In the genomic region with DNA sequence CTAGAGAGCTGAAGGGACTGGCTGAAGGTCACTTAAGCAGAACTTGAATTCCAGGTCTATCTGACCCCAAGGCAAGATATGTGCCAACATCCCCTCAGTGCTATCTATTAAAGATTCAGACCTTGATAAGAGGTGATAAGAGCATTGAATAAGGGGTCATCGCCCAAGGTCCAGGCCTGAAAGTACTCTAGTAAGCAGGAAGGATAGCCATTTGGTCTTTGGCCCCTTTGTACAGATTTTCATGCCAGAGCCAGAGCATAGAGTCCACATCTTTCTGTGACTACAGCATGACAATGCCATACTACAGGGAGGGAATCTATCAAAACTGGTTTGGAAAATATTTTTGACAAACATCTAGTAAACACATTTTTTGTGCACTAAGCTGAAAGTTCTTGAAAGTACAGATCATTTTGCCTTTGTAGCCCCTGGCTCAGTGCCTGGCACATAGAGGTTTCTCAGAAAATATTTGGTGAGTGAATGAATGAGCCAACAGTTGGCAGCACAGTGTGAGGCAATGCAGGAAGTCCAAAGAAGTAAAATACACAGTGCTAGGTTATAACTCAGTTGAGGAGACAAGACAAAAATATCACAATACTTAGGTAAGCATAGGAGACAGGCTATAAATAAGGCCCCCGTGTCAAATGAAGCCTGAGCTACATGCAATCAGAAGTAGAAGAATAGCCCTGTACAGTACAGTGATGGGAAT, we compare ENCODE assay signal across 11 cellular contexts. TPM values are rescaled to one million over a fixed set of nuclear protein-coding genes. Genes with fewer than 3 reads are reported as not detected.
A peak's percentile ranks its signal among the peaks of the same experiment; 100 is the strongest.
DNase-seq lines count a peak whose midpoint lies in the region; ATAC-seq, FAIRE-seq and TF ChIP-seq lines count a peak whose summit lies in the region.
"Had no signal": no experiment of that assay in that cellular context is flagged by ENCODE, and none has a peak within 500 bp of the region (broad histone marks: within the 10 kb centered on the region; RNA-seq: fewer than 3 reads in every experiment).

No MANE protein-coding gene starts in this region.

- intact Hi-C loops in left lung (cut with DNase I) (no loop called here), upper lobe of right lung (cut with DNase I) (no loop called here)

- DNase-seq in activated naive CD8-positive, alpha-beta T cell treated with anti-CD3 and anti-CD28 coated beads, Interleukin-2, amount 10 ng/mL, durations not matched to agents 7 days and 5 days, result no peak
- DNase-seq in activated naive CD8-positive, alpha-beta T cell treated with anti-CD3 and anti-CD28 coated beads for 36 hours, result no peak
- DNase-seq in bronchial epithelial cell (ENCODE audit: low read depth) (peak; percentile 59), left lung (no peak), upper lobe of right lung (no peak), OCI-M2 (lab: John Stamatoyannopoulos, UW; ENCODE audit: unreplicated experiment) (no peak), NCI-H446 treated with DMSO at 0.1 percent for 48 hours (lab: John Stamatoyannopoulos, UW) (no peak)
- no peak for DNase-seq in stimulated activated CD4-positive, alpha-beta T cell treated with anti-CD3 and anti-CD28 coated beads, Interleukin-1b, Interleukin-23, amount 100 ng/mL, for 48 hours
- DNase-seq: BE2C had no signal

- POLR2A ChIA-PET in activated naive CD8-positive, alpha-beta T cell treated with anti-CD3 and anti-CD28 coated beads, Interleukin-2, amount 10 ng/mL, durations not matched to agents 7 days and 5 days (lab: Charles Lee), result interaction anchor here (1.5 kb wide), 1 partner anchor 9 kb away, joined by 4 read pairs; no protein-coding TSS in a partner anchor

- H3K9me3 Mint-ChIP-seq in activated naive CD8-positive, alpha-beta T cell treated with anti-CD3 and anti-CD28 coated beads, Interleukin-2, amount 10 ng/mL, durations not matched to agents 7 days and 5 days, result no peaks in the 10 kb centered on the region
- no peaks in the 10 kb centered on the region for H3K9me3 Mint-ChIP-seq in activated naive CD8-positive, alpha-beta T cell treated with anti-CD3 and anti-CD28 coated beads for 36 hours

- no peaks in the 10 kb centered on the region for H3K27me3 ChIP-seq in bronchial epithelial cell (ENCODE audit: control insufficient read depth, insufficient read depth, low read length)
- peaks cover 0 to 2% of the 10 kb centered on the region in 2 donors for H3K27me3 ChIP-seq in left lung
- no peaks in the 10 kb centered on the region for H3K27me3 ChIP-seq in upper lobe of right lung
- H3K27me3 ChIP-seq: BE2C had no signal

- H3K4me1 ChIP-seq in left lung, result peaks cover 0 to 3% of the 10 kb centered on the region in 2 donors
- no peaks in the 10 kb centered on the region for H3K4me1 ChIP-seq in upper lobe of right lung
- H3K4me1 ChIP-seq: BE2C had no signal

- no peak for FAIRE-seq in bronchial epithelial cell (lab: Jason Lieb, UNC)
- FAIRE-seq: GM12878 had no signal

- peak overlapping the region; percentile 5 for H3K27ac Mint-ChIP-seq in activated naive CD8-positive, alpha-beta T cell treated with anti-CD3 and anti-CD28 coated beads, Interleukin-2, amount 10 ng/mL, durations not matched to agents 7 days and 5 days
- no peak overlapping the region for H3K27ac Mint-ChIP-seq in activated naive CD8-positive, alpha-beta T cell treated with anti-CD3 and anti-CD28 coated beads for 36 hours

- no peak overlapping the region for H3K4me3 Mint-ChIP-seq in activated naive CD8-positive, alpha-beta T cell treated with anti-CD3 and anti-CD28 coated beads, Interleukin-2, amount 10 ng/mL, durations not matched to agents 7 days and 5 days
- no peak overlapping the region for H3K4me3 Mint-ChIP-seq in activated naive CD8-positive, alpha-beta T cell treated with anti-CD3 and anti-CD28 coated beads for 36 hours

- peaks cover 3% of the 10 kb centered on the region for H3K36me3 Mint-ChIP-seq in activated naive CD8-positive, alpha-beta T cell treated with anti-CD3 and anti-CD28 coated beads, Interleukin-2, amount 10 ng/mL, durations not matched to agents 7 days and 5 days
- H3K36me3 Mint-ChIP-seq in activated naive CD8-positive, alpha-beta T cell treated with anti-CD3 and anti-CD28 coated beads for 36 hours, result no peaks in the 10 kb centered on the region

- TF ChIP-seq CTCF in bronchial epithelial cell (IDR thresholded peaks at IDR 0.05; ENCODE audit: insufficient read depth, low read length, severe bottlenecking) (no peak), left lung (IDR thresholded peaks at IDR 0.05) (no peak), upper lobe of right lung (IDR thresholded peaks at IDR 0.05) (no peak)

- no peak overlapping the region for H3K27ac ChIP-seq in left lung
- H3K27ac ChIP-seq in upper lobe of right lung, result no peak overlapping the region
- H3K27ac ChIP-seq: KMS-11 had no signal

- H3K27me3 Mint-ChIP-seq in activated naive CD8-positive, alpha-beta T cell treated with anti-CD3 and anti-CD28 coated beads, Interleukin-2, amount 10 ng/mL, durations not matched to agents 7 days and 5 days, result peaks cover 6% of the 10 kb centered on the region
- peaks cover 9% of the 10 kb centered on the region for H3K27me3 Mint-ChIP-seq in activated naive CD8-positive, alpha-beta T cell treated with anti-CD3 and anti-CD28 coated beads for 36 hours

- ATAC-seq in activated naive CD8-positive, alpha-beta T cell treated with anti-CD3 and anti-CD28 coated beads, Interleukin-2, amount 10 ng/mL, durations not matched to agents 7 days and 5 days (ENCODE audit: low read depth), result peak; percentile 49
- peak; percentile 77 for ATAC-seq in left lung
- peak; percentile 71 for ATAC-seq in upper lobe of right lung

- no peaks in the 10 kb centered on the region for H3K36me3 ChIP-seq in bronchial epithelial cell (ENCODE audit: control insufficient read depth, insufficient read depth, low read length)
- no peaks in the 10 kb centered on the region for H3K36me3 ChIP-seq in left lung
- H3K36me3 ChIP-seq in upper lobe of right lung, result no peaks in the 10 kb centered on the region
- H3K36me3 ChIP-seq: BE2C had no signal

- H3K4me1 Mint-ChIP-seq in activated naive CD8-positive, alpha-beta T cell treated with anti-CD3 and anti-CD28 coated beads, Interleukin-2, amount 10 ng/mL, durations not matched to agents 7 days and 5 days, result peaks cover 39% of the 10 kb centered on the region
- H3K4me1 Mint-ChIP-seq in activated naive CD8-positive, alpha-beta T cell treated with anti-CD3 and anti-CD28 coated beads for 36 hours, result peaks cover 49% of the 10 kb centered on the region

- H3K9me3 ChIP-seq in left lung (no peaks in the 10 kb centered on the region), upper lobe of right lung (no peaks in the 10 kb centered on the region)
- H3K9me3 ChIP-seq: BE2C had no signal

- no peak overlapping the region for H3K4me3 ChIP-seq in bronchial epithelial cell (ENCODE audit: low read depth, low read length)
- no peak overlapping the region for H3K4me3 ChIP-seq in left lung
- no peak overlapping the region for H3K4me3 ChIP-seq in upper lobe of right lung
- H3K4me3 ChIP-seq: GM12878 had no signal

RNA-seq across cellular contexts. Expression of a gene that starts 15.1 kb away (rescaled TPM):
- 10 to 100 TPM; 54.8 to 60.0 TPM for total RNA-seq in activated naive CD8-positive, alpha-beta T cell treated with anti-CD3 and anti-CD28 coated beads, Interleukin-2, amount 10 ng/mL, durations not matched to agents 7 days and 5 days
- 10 to 100 TPM; 70.7 to 72.7 TPM for total RNA-seq in activated naive CD8-positive, alpha-beta T cell treated with anti-CD3 and anti-CD28 coated beads for 36 hours
- total RNA-seq in bronchial epithelial cell (169 and 235 TPM in 2 replicates), left lung (10 to 100 TPM; 44.2 to 51.4 TPM), upper lobe of right lung (47.1 TPM)
